Comparison of ENCODE assay signal across 9 cellular contexts in genomic region chr10:16891375-16892313, GRCh38.
DNase-seq lines count a peak whose midpoint lies in the region; ATAC-seq and TF ChIP-seq lines count a peak whose summit lies in the region.
"Had no signal": no experiment of that assay in that cellular context is flagged by ENCODE, and none has a peak within 500 bp of the region (broad histone marks: within the 10 kb centered on the region; RNA-seq: fewer than 3 reads in every experiment).

No MANE protein-coding gene starts in this region.

- H3K9me3 ChIP-seq in PC-9 (ENCODE audit: insufficient read depth, low read depth) = no peaks in the 10 kb centered on the region
- peaks cover 0 to 5% (median 0%) of the 10 kb centered on the region in 11 donors for H3K9me3 ChIP-seq in heart right ventricle

- TF ChIP-seq CTCF in PC-9 (conservative IDR thresholded peaks at IDR 0.05) (peak; percentile 30; the same call in 1 of the 2 replicates), heart right ventricle (IDR thresholded peaks at IDR 0.05) (peak; percentile 23 to 79 (median 58)), retinal pigment epithelial cell (conservative IDR thresholded peaks at IDR 0.05; ENCODE audit: low read depth, low read length) (peak; percentile 52)

- DNase-seq in NCI-H82 (lab: John Stamatoyannopoulos, UW) (peak; percentile 12), NCI-H82 treated with DMSO at 0.1 percent for 48 hours (lab: John Stamatoyannopoulos, UW; ENCODE audit: unreplicated experiment) (no peak), PC-9 (peak; percentile 35 to 95), heart right ventricle (peak; percentile 54 to 66), retinal pigment epithelial cell (ENCODE audit: low read depth) (peak; percentile 38), COR-L47 (lab: John Stamatoyannopoulos, UW) (no peak)
- peak; percentile 58 for DNase-seq in activated naive CD4-positive, alpha-beta T cell treated with Interleukin-2 at 50 U/mL for 16 hours

- H3K27ac ChIP-seq in PC-9 (peak overlapping the region; percentile 94), heart right ventricle (peak overlapping the region in 2 of 10 donors; percentile 46 to 54)
- H3K27ac ChIP-seq: BLaER1 treated with 17β-estradiol and CSF1 and Interleukin-3, amounts not matched to agents 10 nM and 100 nM had no signal

- BruUV-seq in PC-9 (replicated peaks; lab: Mats Ljungman, UMichigan) = TSS peak; percentile 100

- WGBS in heart right ventricle, 2 donors = 33 to 37% methylated on average over 12 of the region's 12 CpGs

- CTCF ChIA-PET in PC-9 (lab: Charles Lee) = interaction anchor here (1.1 kb wide), 1 partner anchor 554 kb away, joined by 3 read pairs; no protein-coding TSS in a partner anchor

- H2AFZ ChIP-seq in PC-9 = peak overlapping the region; percentile 74

- H3K4me2 ChIP-seq in PC-9 = peak overlapping the region; percentile 67
- H3K4me2 ChIP-seq: BLaER1 treated with 17β-estradiol and CSF1 and Interleukin-3, amounts not matched to agents 10 nM and 100 nM had no signal

- no peaks in the 10 kb centered on the region for H3K79me2 ChIP-seq in PC-9 (ENCODE audit: low read depth)

- H3F3A ChIP-seq in PC-9 (ENCODE audit: insufficient read depth, low read depth) = peaks cover 21% of the 10 kb centered on the region; the same call in 1 of the 2 replicates

- intact Hi-C loops in PC-9 (cut with micrococcal nuclease; ENCODE audit: unreplicated experiment) (loop anchor here (1.0 to 5.0 kb wide), 5 partner anchors 39 to 366 kb away; partner anchors contain the start of gene TRDMT1), heart right ventricle (cut with DNase I) (loop anchor here in 2 of 10 donors (2.0 to 10.0 kb wide), 4 partner anchors 103 to 365 kb away; partner anchors contain the start of gene TRDMT1 (in 1 of the 2))

- H3K4me1 ChIP-seq in PC-9 (replicated peaks; ENCODE audit: insufficient read depth) = peaks cover 21% of the 10 kb centered on the region
- H3K4me1 ChIP-seq in heart right ventricle = peaks cover 0 to 7% (median 0%) of the 10 kb centered on the region in 9 donors

- POLR2A ChIA-PET in PC-9 (lab: Charles Lee; ENCODE audit: unreplicated experiment) = interaction anchor here (0.6 kb wide), 5 partner anchors 35 to 1033 kb away, joined by 3 to 13 read pairs (median 3); no protein-coding TSS in a partner anchor

- no peaks in the 10 kb centered on the region for H3K9me2 ChIP-seq in PC-9 (ENCODE audit: insufficient read depth)

- H3K36me3 ChIP-seq in PC-9 (ENCODE audit: low read depth) (no peaks in the 10 kb centered on the region), heart right ventricle (no peaks in the 10 kb centered on the region)
- H3K36me3 ChIP-seq: BLaER1 treated with 17β-estradiol and CSF1 and Interleukin-3, amounts not matched to agents 10 nM and 100 nM had no signal

- ATAC-seq in heart right ventricle (peak in 7 of 8 donors; percentile 85 to 98 (median 92)), GM18511 (IDR thresholded peaks at IDR 0.05; ENCODE audit: unreplicated experiment) (no peak)

- H3K27me3 ChIP-seq in PC-9 (ENCODE audit: insufficient read depth, low read depth) = peaks cover 6% of the 10 kb centered on the region; the same call in 1 of the 2 replicates
- no peaks in the 10 kb centered on the region for H3K27me3 ChIP-seq in heart right ventricle

- H4K20me1 ChIP-seq in PC-9 (ENCODE audit: insufficient read depth) = no peaks in the 10 kb centered on the region
- H4K20me1 ChIP-seq: BLaER1 treated with 17β-estradiol and CSF1 and Interleukin-3, amounts not matched to agents 10 nM and 100 nM had no signal

- H3K4me3 ChIP-seq in PC-9 (peak overlapping the region; percentile 41; the same call in 1 of the 2 replicates), heart right ventricle (no peak overlapping the region), retinal pigment epithelial cell (ENCODE audit: low read length) (no peak overlapping the region)
- H3K4me3 ChIP-seq: BLaER1 treated with 17β-estradiol and CSF1 and Interleukin-3, amounts not matched to agents 10 nM and 100 nM had no signal

Comparison
In these comparisons a context has a peak if more than half of its experiments do, and no peak if none do; other contexts are left out.
1. DNase-seq: peak in NCI-H82 (single experiment), PC-9 (2 of 2), activated naive CD4-positive, alpha-beta T cell treated with Interleukin-2 at 50 U/mL for 16 hours (single experiment), heart right ventricle (2 of 2) and retinal pigment epithelial cell (single experiment); none in NCI-H82 treated with DMSO at 0.1 percent for 48 hours (single experiment) and COR-L47 (single experiment).
2. Peak in every context shown above with its lines, with median percentiles within 50 percentile points of each other: CTCF ChIP-seq.